Comparison of ENCODE assay signal across 8 cellular contexts in the genomic region with DNA sequence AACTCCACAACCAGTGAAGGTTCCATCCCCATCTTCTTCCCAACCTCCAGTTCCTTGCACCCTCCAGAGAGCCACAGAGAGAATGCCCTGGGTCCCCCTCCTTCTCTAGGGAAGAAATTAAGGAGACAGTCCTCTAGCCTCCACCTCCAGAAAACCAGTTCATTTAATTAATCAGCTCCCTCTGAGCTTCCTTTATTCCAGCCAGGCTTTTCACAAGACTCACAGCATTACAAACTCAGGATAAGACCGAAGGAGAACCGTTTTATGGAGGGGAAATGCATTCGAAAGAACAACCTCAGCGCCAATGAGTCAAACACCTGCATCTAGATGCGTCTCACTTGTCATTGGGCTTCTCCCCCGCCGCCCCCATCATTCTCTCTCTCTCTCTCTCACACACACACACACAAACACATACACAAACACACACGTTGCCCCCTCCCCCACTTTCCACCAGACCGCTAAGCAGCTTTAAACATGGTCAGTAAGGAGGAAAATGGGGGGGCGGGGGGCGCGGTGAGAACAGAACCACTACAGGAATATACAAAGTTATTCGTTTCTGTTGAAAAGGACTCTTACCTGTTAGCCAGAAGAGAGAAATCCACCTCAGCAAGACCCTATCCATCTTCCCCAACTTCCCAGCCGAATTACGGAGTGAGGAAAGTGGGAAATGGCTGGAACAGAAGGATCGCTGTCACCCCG. TPM values are rescaled to one million over a fixed set of nuclear protein-coding genes. Genes with fewer than 3 reads are reported as not detected.
DNase-seq lines count a peak whose midpoint lies in the region; ATAC-seq and TF ChIP-seq lines count a peak whose summit lies in the region.

No MANE protein-coding gene starts in this region.

- H3K4me3 ChIP-seq in SJSA1 (peak overlapping the region; percentile 85), tibial artery (peak overlapping the region; percentile 66 to 84)

- H3K27me3 Mint-ChIP-seq in nephron (ENCODE audit: low read depth): peaks cover 84% of the 10 kb centered on the region

- peak overlapping the region in 2 of 3 experiments; percentile 1 to 44 for H3K27ac Mint-ChIP-seq in nephron

- H3K9me3 ChIP-seq in SJSA1 (replicated peaks) (no peaks in the 10 kb centered on the region), tibial artery (no peaks in the 10 kb centered on the region)

- peak; percentile 35 to 39 for ATAC-seq in activated CD4-positive, CD25-positive, alpha-beta regulatory T cell treated with anti-CD3 and anti-CD28 coated beads, Interleukin-2, amount 50 U/mL, for 24 hours
- no peak for ATAC-seq in GM18873 (IDR thresholded peaks at IDR 0.05; ENCODE audit: low FRiP score, unreplicated experiment)

- DNase-seq in activated CD4-positive, CD25-positive, alpha-beta regulatory T cell treated with anti-CD3 and anti-CD28 coated beads, Interleukin-2, amount 50 U/mL, for 72 hours: no peak
- DNase-seq in SJSA1 (ENCODE audit: low read depth in 1 of 2, low spot score in 2 of 2) (peak in 1 of 2 experiments; percentile 19), tibial artery (no peak), NOMO-1 treated with DMSO at 0.1 percent for 48 hours (lab: John Stamatoyannopoulos, UW; ENCODE audit: unreplicated experiment) (no peak)

- H3K36me3 Mint-ChIP-seq in nephron (ENCODE audit: low read depth): no peaks in the 10 kb centered on the region

- no peaks in the 10 kb centered on the region for H3K36me3 ChIP-seq in SJSA1
- H3K36me3 ChIP-seq in tibial artery: no peaks in the 10 kb centered on the region

- intact Hi-C loops in tibial artery (cut with DNase I; ENCODE audit: low total_unique reads): no loop called here

- peaks cover 16% of the 10 kb centered on the region for H3K4me1 ChIP-seq in SJSA1 (replicated peaks)
- peaks cover 0 to 21% (median 7%) of the 10 kb centered on the region in 4 donors for H3K4me1 ChIP-seq in tibial artery

- TF ChIP-seq CTCF in nephron (IDR thresholded peaks at IDR 0.05; ENCODE audit: unreplicated experiment in 3 of 3): no peak
- TF ChIP-seq CTCF in tibial artery (IDR thresholded peaks at IDR 0.05): no peak

- H3K27me3 ChIP-seq in SJSA1 (replicated peaks): no peaks in the 10 kb centered on the region
- peaks cover 0 to 30% of the 10 kb centered on the region in 2 donors for H3K27me3 ChIP-seq in tibial artery

- peaks cover 19% of the 10 kb centered on the region for H3K4me1 Mint-ChIP-seq in nephron

- no peaks in the 10 kb centered on the region for H3K9me3 Mint-ChIP-seq in nephron

- H3K27ac ChIP-seq in SJSA1 (no peak overlapping the region), cingulate gyrus (ENCODE audit: low read depth, low read length) (peak overlapping the region; percentile 74), tibial artery (no peak overlapping the region)

- peak overlapping the region; percentile 82 to 90 (median 84) for H3K4me3 Mint-ChIP-seq in nephron

RNA-seq across cellular contexts. Expression of a gene that starts 0.5 kb away (rescaled TPM):
- total RNA-seq in SJSA1 (2014; rRNA removed; shearing (Covaris generic)): 39.4 and 43.5 TPM in 2 replicates

RNA-seq across cellular contexts. Expression of a gene that starts 14.3 kb away (rescaled TPM):
- total RNA-seq in SJSA1 (2014; rRNA removed; shearing (Covaris generic)): 0.05 TPM in 1 of 2 replicates, not detected in the other
